1 cellular context compared by ENCODE assay signal in the genomic region with DNA sequence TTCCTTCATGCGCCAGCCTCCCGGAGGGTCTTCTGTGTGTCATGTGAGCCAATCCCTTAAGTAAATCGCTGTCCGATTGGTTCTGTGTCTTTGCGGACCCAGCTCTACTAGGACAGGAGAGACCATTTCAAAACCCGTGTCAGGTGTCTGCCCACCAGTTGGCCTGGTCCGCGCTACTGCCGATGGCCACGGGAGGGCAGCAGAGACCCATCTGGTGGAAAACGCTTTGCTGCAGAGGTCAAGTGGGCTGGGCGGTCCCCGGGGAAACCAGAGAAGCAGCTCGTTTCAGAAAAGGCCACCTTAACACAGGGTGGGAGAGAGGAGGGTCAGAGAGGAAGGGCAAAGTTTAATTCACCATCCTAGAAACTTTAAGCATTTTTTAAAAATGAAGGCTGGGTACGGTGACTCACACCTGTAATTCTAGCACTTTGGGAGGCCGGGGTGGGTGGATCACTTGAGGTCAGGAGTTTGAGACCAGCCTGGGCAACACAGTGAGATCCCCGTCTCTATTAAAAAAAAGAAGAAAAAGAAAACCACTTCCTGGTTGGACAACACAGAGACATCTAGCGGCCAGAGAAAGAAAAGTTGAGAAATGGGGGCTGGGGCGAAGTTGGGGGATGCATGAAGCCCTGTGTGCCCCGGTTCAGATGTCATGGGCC.
TF ChIP-seq lines count a peak whose summit lies in the region.

No MANE protein-coding gene starts in this region.

TF ChIP-seq in K562, 482 proteins besides CTCF, POLR2A, EP300 and RAD21 (continued from another document):
- TF ChIP-seq, protein P1, sequence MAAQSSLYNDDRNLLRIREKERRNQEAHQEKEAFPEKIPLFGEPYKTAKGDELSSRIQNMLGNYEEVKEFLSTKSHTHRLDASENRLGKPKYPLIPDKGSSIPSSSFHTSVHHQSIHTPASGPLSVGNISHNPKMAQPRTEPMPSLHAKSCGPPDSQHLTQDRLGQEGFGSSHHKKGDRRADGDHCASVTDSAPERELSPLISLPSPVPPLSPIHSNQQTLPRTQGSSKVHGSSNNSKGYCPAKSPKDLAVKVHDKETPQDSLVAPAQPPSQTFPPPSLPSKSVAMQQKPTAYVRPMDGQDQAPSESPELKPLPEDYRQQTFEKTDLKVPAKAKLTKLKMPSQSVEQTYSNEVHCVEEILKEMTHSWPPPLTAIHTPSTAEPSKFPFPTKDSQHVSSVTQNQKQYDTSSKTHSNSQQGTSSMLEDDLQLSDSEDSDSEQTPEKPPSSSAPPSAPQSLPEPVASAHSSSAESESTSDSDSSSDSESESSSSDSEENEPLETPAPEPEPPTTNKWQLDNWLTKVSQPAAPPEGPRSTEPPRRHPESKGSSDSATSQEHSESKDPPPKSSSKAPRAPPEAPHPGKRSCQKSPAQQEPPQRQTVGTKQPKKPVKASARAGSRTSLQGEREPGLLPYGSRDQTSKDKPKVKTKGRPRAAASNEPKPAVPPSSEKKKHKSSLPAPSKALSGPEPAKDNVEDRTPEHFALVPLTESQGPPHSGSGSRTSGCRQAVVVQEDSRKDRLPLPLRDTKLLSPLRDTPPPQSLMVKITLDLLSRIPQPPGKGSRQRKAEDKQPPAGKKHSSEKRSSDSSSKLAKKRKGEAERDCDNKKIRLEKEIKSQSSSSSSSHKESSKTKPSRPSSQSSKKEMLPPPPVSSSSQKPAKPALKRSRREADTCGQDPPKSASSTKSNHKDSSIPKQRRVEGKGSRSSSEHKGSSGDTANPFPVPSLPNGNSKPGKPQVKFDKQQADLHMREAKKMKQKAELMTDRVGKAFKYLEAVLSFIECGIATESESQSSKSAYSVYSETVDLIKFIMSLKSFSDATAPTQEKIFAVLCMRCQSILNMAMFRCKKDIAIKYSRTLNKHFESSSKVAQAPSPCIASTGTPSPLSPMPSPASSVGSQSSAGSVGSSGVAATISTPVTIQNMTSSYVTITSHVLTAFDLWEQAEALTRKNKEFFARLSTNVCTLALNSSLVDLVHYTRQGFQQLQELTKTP (IDR thresholded peaks at IDR 0.05; ENCODE audit: low read depth in 1 of 2, partially characterized antibody in 2 of 2) = peak; percentile 71 to 85
- TF ChIP-seq, protein P2, sequence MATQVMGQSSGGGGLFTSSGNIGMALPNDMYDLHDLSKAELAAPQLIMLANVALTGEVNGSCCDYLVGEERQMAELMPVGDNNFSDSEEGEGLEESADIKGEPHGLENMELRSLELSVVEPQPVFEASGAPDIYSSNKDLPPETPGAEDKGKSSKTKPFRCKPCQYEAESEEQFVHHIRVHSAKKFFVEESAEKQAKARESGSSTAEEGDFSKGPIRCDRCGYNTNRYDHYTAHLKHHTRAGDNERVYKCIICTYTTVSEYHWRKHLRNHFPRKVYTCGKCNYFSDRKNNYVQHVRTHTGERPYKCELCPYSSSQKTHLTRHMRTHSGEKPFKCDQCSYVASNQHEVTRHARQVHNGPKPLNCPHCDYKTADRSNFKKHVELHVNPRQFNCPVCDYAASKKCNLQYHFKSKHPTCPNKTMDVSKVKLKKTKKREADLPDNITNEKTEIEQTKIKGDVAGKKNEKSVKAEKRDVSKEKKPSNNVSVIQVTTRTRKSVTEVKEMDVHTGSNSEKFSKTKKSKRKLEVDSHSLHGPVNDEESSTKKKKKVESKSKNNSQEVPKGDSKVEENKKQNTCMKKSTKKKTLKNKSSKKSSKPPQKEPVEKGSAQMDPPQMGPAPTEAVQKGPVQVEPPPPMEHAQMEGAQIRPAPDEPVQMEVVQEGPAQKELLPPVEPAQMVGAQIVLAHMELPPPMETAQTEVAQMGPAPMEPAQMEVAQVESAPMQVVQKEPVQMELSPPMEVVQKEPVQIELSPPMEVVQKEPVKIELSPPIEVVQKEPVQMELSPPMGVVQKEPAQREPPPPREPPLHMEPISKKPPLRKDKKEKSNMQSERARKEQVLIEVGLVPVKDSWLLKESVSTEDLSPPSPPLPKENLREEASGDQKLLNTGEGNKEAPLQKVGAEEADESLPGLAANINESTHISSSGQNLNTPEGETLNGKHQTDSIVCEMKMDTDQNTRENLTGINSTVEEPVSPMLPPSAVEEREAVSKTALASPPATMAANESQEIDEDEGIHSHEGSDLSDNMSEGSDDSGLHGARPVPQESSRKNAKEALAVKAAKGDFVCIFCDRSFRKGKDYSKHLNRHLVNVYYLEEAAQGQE (CRISPR knock-in tag; IDR thresholded peaks at IDR 0.05; ENCODE audit: low read depth) = no peak
- TF ChIP-seq EGR1 (conservative IDR thresholded peaks at IDR 0.05) = peak; percentile 30
- TF ChIP-seq ZNF551 (CRISPR knock-in tag; IDR thresholded peaks at IDR 0.05) = no peak
- no peak for TF ChIP-seq HNRNPLL (IDR thresholded peaks at IDR 0.05; ENCODE audit: low read depth, low read length, poor library complexity, severe bottlenecking)
- TF ChIP-seq ZNF3 (CRISPR knock-in tag; IDR thresholded peaks at IDR 0.05) = peak; percentile 75
- TF ChIP-seq FOXJ3 (CRISPR knock-in tag; IDR thresholded peaks at IDR 0.05) = no peak
- peak; percentile 61 for TF ChIP-seq BHLHE40 (IDR thresholded peaks at IDR 0.05; ENCODE audit: low read length)
- 0 out of 4 replicates have a peak, but pooled peaks of 1 of the 2 experiments have one; percentile 60 for TF ChIP-seq FOXA3 (CRISPR knock-in tag; conservative IDR thresholded peaks at IDR 0.05 in 1 of 2, IDR thresholded peaks at IDR 0.05 in 1 of 2)
- no peak for TF ChIP-seq TAF15 (IDR thresholded peaks at IDR 0.05; ENCODE audit: low read depth, low read length)
- TF ChIP-seq ARID2 (IDR thresholded peaks at IDR 0.05) = peak; percentile 86
- peak; percentile 85 for TF ChIP-seq DPF2 (IDR thresholded peaks at IDR 0.05)
- TF ChIP-seq GTF2E2 (tag; IDR thresholded peaks at IDR 0.05) = no peak
- TF ChIP-seq, protein P3, sequence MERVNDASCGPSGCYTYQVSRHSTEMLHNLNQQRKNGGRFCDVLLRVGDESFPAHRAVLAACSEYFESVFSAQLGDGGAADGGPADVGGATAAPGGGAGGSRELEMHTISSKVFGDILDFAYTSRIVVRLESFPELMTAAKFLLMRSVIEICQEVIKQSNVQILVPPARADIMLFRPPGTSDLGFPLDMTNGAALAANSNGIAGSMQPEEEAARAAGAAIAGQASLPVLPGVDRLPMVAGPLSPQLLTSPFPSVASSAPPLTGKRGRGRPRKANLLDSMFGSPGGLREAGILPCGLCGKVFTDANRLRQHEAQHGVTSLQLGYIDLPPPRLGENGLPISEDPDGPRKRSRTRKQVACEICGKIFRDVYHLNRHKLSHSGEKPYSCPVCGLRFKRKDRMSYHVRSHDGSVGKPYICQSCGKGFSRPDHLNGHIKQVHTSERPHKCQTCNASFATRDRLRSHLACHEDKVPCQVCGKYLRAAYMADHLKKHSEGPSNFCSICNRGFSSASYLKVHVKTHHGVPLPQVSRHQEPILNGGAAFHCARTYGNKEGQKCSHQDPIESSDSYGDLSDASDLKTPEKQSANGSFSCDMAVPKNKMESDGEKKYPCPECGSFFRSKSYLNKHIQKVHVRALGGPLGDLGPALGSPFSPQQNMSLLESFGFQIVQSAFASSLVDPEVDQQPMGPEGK (CRISPR knock-in tag; IDR thresholded peaks at IDR 0.05; ENCODE audit: borderline replicate concordance) = no peak
- TF ChIP-seq, protein P4, sequence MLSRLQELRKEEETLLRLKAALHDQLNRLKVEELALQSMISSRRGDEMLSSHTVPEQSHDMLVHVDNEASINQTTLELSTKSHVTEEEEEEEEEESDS (CRISPR knock-in tag; IDR thresholded peaks at IDR 0.05) = no peak
- peak; percentile 67 for TF ChIP-seq CHD4 (IDR thresholded peaks at IDR 0.05; ENCODE audit: insufficient read depth, insufficient replicate concordance, low read depth, low read length, poor library complexity, severe bottlenecking)
- peak; percentile 85 for TF ChIP-seq SP1 (CRISPR knock-in tag; IDR thresholded peaks at IDR 0.05)
- TF ChIP-seq ZNF507 (tag; conservative IDR thresholded peaks at IDR 0.05) = no peak
- peak; percentile 92 for TF ChIP-seq ESRRA (IDR thresholded peaks at IDR 0.05; ENCODE audit: borderline replicate concordance, low read depth)
